ENCODE assay signal across 10 cellular contexts in the genomic region with DNA sequence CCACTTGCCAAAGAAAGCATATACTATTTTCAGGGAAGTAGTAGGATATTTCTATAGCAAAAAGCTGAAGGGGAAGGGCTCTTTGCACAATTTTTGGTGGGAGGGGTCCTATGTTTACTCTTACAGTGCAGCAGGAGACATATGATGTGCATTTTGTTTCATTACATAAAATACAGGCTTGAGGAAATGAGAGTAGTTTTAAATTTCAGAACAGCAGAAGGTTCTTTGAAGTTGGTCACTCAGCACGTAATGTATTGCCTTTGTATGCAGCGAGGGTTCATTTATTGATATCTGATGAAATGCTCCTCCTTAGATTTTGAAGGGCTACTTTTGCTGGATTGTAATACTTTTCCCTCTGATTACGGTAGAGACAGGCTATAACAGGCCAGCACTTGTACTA. TPM values are rescaled to one million over a fixed set of nuclear protein-coding genes. Genes with fewer than 3 reads are reported as not detected.
DNase-seq lines count a peak whose midpoint lies in the region; ATAC-seq and TF ChIP-seq lines count a peak whose summit lies in the region.
"Had no signal": no experiment of that assay in that cellular context is flagged by ENCODE, and none has a peak within 500 bp of the region (broad histone marks: within the 10 kb centered on the region; RNA-seq: fewer than 3 reads in every experiment).

No MANE protein-coding gene starts in this region.

- H3K27me3 ChIP-seq in cardiac muscle cell (no peaks in the 10 kb centered on the region), left lung (peaks cover 0 to 18% of the 10 kb centered on the region in 2 donors), transverse colon (no peaks in the 10 kb centered on the region)

- in situ Hi-C loops in transverse colon (cut with MboI; ENCODE audit: low pct_ligation_motif_present in 1 of 4, low pct_unique_long_range_greater_than_20kb in 1 of 4, low sequenced_read_pairs in 3 of 4), result no loop called here

- POLR2A ChIA-PET in WTC11 (lab: Charles Lee), result no interaction called here

- intact Hi-C loops in Right ventricle myocardium superior (cut with DNase I), result no loop called here
- intact Hi-C loops in left lung (cut with DNase I), result no loop called here
- intact Hi-C loops in transverse colon (cut with DNase I; ENCODE audit: low total_unique reads), result loop anchor here (10.0 kb wide), 1 partner anchor 1861 kb away; a partner anchor contains a TSS

- TF ChIP-seq POLR2A in transverse colon (IDR thresholded peaks at IDR 0.05), result no peak

- DNase-seq in cardiac muscle cell (ENCODE audit: low read depth in 1 of 2, low spot score in 1 of 2) (no peak), Right ventricle myocardium superior (no peak), left lung (no peak), transverse colon (no peak), iPS-NIHi7 (ENCODE audit: extremely low spot score) (no peak), WTC11 (ENCODE audit: low spot score) (no peak)
- DNase-seq in activated naive CD8-positive, alpha-beta T cell treated with anti-CD3 and anti-CD28 coated beads for 36 hours, result no peak
- DNase-seq: effector CD8-positive, alpha-beta T cell; stimulated activated CD4-positive, alpha-beta T cell treated with anti-CD3 and anti-CD28 coated beads, Interleukin-15, amount 100 ng/mL, for 24 hours had no signal

- no peaks in the 10 kb centered on the region for H3K27me3 Mint-ChIP-seq in activated naive CD8-positive, alpha-beta T cell treated with anti-CD3 and anti-CD28 coated beads for 36 hours
- H3K27me3 Mint-ChIP-seq in WTC11 (ENCODE audit: low read depth), result peaks cover 14% of the 10 kb centered on the region

- peaks cover 5% of the 10 kb centered on the region for H3K36me3 Mint-ChIP-seq in activated naive CD8-positive, alpha-beta T cell treated with anti-CD3 and anti-CD28 coated beads for 36 hours
- H3K36me3 Mint-ChIP-seq in WTC11, result no peaks in the 10 kb centered on the region

- H3K36me3 ChIP-seq in cardiac muscle cell (no peaks in the 10 kb centered on the region), left lung (no peaks in the 10 kb centered on the region), transverse colon (no peaks in the 10 kb centered on the region)

- H3K4me3 ChIP-seq in cardiac muscle cell, result no peak overlapping the region
- H3K4me3 ChIP-seq in left lung, result no peak overlapping the region
- H3K4me3 ChIP-seq in transverse colon, result no peak overlapping the region

- CTCF ChIA-PET in WTC11 (lab: Charles Lee), result interaction anchor here (1.0 kb wide), 1 partner anchor 18 kb away, joined by 3 read pairs; no protein-coding TSS in a partner anchor

- no peaks in the 10 kb centered on the region for H3K9me3 ChIP-seq in cardiac muscle cell (ENCODE audit: low read depth)
- no peaks in the 10 kb centered on the region for H3K9me3 ChIP-seq in left lung
- no peaks in the 10 kb centered on the region for H3K9me3 ChIP-seq in transverse colon

- peaks cover 2% of the 10 kb centered on the region for H3K9me3 Mint-ChIP-seq in activated naive CD8-positive, alpha-beta T cell treated with anti-CD3 and anti-CD28 coated beads for 36 hours
- H3K9me3 Mint-ChIP-seq in WTC11, result no peaks in the 10 kb centered on the region

- WGBS in transverse colon (ENCODE audit: low coverage in 1 of 2), 2 donors, result 67 to 72% methylated on average over 3 of the region's 3 CpGs

- ATAC-seq in Right ventricle myocardium superior (ENCODE audit: poor library complexity), result no peak
- no peak for ATAC-seq in left lung
- no peak for ATAC-seq in HG03565 (IDR thresholded peaks at IDR 0.05; ENCODE audit: unreplicated experiment)
- ATAC-seq in WTC11, result no peak

- peaks cover 13% of the 10 kb centered on the region for H3K4me1 ChIP-seq in cardiac muscle cell (ENCODE audit: low read depth)
- peaks cover 7 to 64% of the 10 kb centered on the region in 2 donors for H3K4me1 ChIP-seq in left lung
- H3K4me1 ChIP-seq in transverse colon, result peaks cover 20 to 53% (median 34%) of the 10 kb centered on the region in 4 donors

- TF ChIP-seq EP300 in transverse colon (IDR thresholded peaks at IDR 0.05; ENCODE audit: low read depth), result no peak

- H3K27ac Mint-ChIP-seq in activated naive CD8-positive, alpha-beta T cell treated with anti-CD3 and anti-CD28 coated beads for 36 hours, result peak overlapping the region; percentile 80
- H3K27ac Mint-ChIP-seq in WTC11, result no peak overlapping the region

- TF ChIP-seq CTCF in cardiac muscle cell (IDR thresholded peaks at IDR 0.05; ENCODE audit: low read depth, low read length) (no peak), left lung (IDR thresholded peaks at IDR 0.05) (no peak), transverse colon (IDR thresholded peaks at IDR 0.05) (no peak), WTC11 (IDR thresholded peaks at IDR 0.05) (no peak)

- H3K4me3 Mint-ChIP-seq in activated naive CD8-positive, alpha-beta T cell treated with anti-CD3 and anti-CD28 coated beads for 36 hours, result peak overlapping the region; percentile 50
- H3K4me3 Mint-ChIP-seq in WTC11, result no peak overlapping the region

- H3K27ac ChIP-seq in cardiac muscle cell (peak overlapping the region; percentile 20), left lung (peak overlapping the region; percentile 41 to 68), transverse colon (peak overlapping the region; percentile 62 to 77 (median 74))

- H3K4me1 Mint-ChIP-seq in activated naive CD8-positive, alpha-beta T cell treated with anti-CD3 and anti-CD28 coated beads for 36 hours, result peaks cover 46% of the 10 kb centered on the region
- H3K4me1 Mint-ChIP-seq in WTC11, result peaks cover 21% of the 10 kb centered on the region

TF ChIP-seq in WTC11, 78 proteins besides CTCF, POLR2A, EP300 and RAD21:
- TF ChIP-seq ZNF232 (CRISPR knock-in tag; IDR thresholded peaks at IDR 0.05) (no peak), MXD4 (CRISPR knock-in tag; IDR thresholded peaks at IDR 0.05; ENCODE audit: borderline replicate concordance) (no peak), CREB1 (CRISPR knock-in tag; IDR thresholded peaks at IDR 0.05) (no peak), SOX15 (CRISPR knock-in tag; IDR thresholded peaks at IDR 0.05) (no peak), HMGA2 (CRISPR knock-in tag; IDR thresholded peaks at IDR 0.05) (no peak), TEAD1 (CRISPR knock-in tag; IDR thresholded peaks at IDR 0.05) (no peak), CREM (CRISPR knock-in tag; IDR thresholded peaks at IDR 0.05) (no peak), ZNF263 (CRISPR knock-in tag; IDR thresholded peaks at IDR 0.05; ENCODE audit: low read depth) (no peak), ZNF317 (CRISPR knock-in tag; IDR thresholded peaks at IDR 0.05; ENCODE audit: borderline replicate concordance, low read depth) (no peak), SP1 (CRISPR knock-in tag; conservative IDR thresholded peaks at IDR 0.05) (no peak), FOXP1 (CRISPR knock-in tag; IDR thresholded peaks at IDR 0.05; ENCODE audit: borderline replicate concordance) (no peak), ZNF423 (CRISPR knock-in tag; IDR thresholded peaks at IDR 0.05) (no peak), NR2C2 (CRISPR knock-in tag; IDR thresholded peaks at IDR 0.05) (no peak)
- TF ChIP-seq, protein P1, sequence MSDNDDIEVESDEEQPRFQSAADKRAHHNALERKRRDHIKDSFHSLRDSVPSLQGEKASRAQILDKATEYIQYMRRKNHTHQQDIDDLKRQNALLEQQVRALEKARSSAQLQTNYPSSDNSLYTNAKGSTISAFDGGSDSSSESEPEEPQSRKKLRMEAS (CRISPR knock-in tag; IDR thresholded peaks at IDR 0.05), result no peak
- TF ChIP-seq, protein P2, sequence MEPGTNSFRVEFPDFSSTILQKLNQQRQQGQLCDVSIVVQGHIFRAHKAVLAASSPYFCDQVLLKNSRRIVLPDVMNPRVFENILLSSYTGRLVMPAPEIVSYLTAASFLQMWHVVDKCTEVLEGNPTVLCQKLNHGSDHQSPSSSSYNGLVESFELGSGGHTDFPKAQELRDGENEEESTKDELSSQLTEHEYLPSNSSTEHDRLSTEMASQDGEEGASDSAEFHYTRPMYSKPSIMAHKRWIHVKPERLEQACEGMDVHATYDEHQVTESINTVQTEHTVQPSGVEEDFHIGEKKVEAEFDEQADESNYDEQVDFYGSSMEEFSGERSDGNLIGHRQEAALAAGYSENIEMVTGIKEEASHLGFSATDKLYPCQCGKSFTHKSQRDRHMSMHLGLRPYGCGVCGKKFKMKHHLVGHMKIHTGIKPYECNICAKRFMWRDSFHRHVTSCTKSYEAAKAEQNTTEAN (CRISPR knock-in tag; IDR thresholded peaks at IDR 0.05), result no peak
- TF ChIP-seq, protein P3, sequence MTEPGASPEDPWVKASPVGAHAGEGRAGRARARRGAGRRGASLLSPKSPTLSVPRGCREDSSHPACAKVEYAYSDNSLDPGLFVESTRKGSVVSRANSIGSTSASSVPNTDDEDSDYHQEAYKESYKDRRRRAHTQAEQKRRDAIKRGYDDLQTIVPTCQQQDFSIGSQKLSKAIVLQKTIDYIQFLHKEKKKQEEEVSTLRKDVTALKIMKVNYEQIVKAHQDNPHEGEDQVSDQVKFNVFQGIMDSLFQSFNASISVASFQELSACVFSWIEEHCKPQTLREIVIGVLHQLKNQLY (CRISPR knock-in tag; IDR thresholded peaks at IDR 0.05), result no peak

RNA-seq across cellular contexts. Expression of a gene that starts 3.1 kb away (rescaled TPM):
- 7.2 and 9.8 TPM in 2 replicates for total RNA-seq in cardiac muscle cell
- 6.5 and 12.0 TPM in 2 replicates for polyA plus RNA-seq in cardiac muscle cell
- 10.4 TPM for total RNA-seq in Right ventricle myocardium superior
- 10 to 100 TPM; 10.7 to 11.3 TPM for total RNA-seq in activated naive CD8-positive, alpha-beta T cell treated with anti-CD3 and anti-CD28 coated beads for 36 hours
- total RNA-seq in left lung, result 10 to 100 TPM; 12.8 to 41.5 TPM
- 10 to 100 TPM; 11.6 to 46.7 (median 35.2) TPM for total RNA-seq in transverse colon
- 1.6 to 2.1 TPM (median 2.0 TPM) in 3 replicates for total RNA-seq in WTC11 (2021)

RNA-seq across cellular contexts. Expression of a gene that starts 50.7 kb away (rescaled TPM):
- 29.6 and 46.4 TPM in 2 replicates for total RNA-seq in cardiac muscle cell
- 24.8 and 35.5 TPM in 2 replicates for polyA plus RNA-seq in cardiac muscle cell
- 9.9 TPM for total RNA-seq in Right ventricle myocardium superior
- total RNA-seq in activated naive CD8-positive, alpha-beta T cell treated with anti-CD3 and anti-CD28 coated beads for 36 hours, result 10 to 100 TPM; 35.3 to 36.3 TPM
- total RNA-seq in left lung, result 10 to 100 TPM; 19.9 to 23.4 TPM
- 10 to 100 TPM in 2 of 4 donors, 1 to 10 TPM in 2; 3.6 to 12.2 (median 8.7) TPM for total RNA-seq in transverse colon
- 60.5 to 72.7 TPM (median 72.6 TPM) in 3 replicates for total RNA-seq in WTC11 (2021)

Comparison
In these comparisons a context has a peak if more than half of its experiments do, and no peak if none do; other contexts are left out.
1. H3K27ac ChIP-seq: peak in every context shown above with its lines; median percentile 74 in transverse colon; 54 in left lung; 20 in cardiac muscle cell.